In the genomic region with DNA sequence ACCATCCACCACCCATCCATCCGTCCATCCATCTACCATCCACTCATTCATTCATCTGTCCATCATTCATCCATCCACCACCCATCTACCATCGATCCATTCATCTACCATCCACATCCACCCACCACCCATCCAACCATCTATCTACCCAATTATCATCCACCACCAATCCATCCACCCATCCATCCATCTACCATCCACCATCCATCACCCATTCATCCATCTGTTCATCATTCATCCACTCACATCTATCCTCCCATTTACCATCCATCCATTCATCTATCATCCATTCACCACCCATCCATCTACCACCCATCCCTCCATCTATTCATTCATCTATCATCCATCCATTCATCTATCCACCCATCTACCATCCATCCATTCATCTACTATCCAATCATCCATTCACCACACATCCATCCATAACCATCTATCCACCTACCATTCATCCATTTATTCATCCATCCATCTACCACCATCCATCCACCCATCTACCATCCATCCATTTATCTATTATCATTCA, we compare ENCODE assay signal across 24 cellular contexts.
"Had no signal": no experiment of that assay in that cellular context is flagged by ENCODE, and none has a peak within 500 bp of the region (broad histone marks: within the 10 kb centered on the region; RNA-seq: fewer than 3 reads in every experiment).

No MANE protein-coding gene starts in this region.

- H3K27me3 ChIP-seq: ovary, testis, tibial artery, upper lobe of left lung, uterus had no signal

- H3K27ac ChIP-seq: lower lobe of right lung, ovary, psoas muscle, skin epidermis, spleen, testis, tibial artery, upper lobe of left lung, uterus had no signal

- H3K4me1 Mint-ChIP-seq: naive thymus-derived CD4-positive, alpha-beta T cell; stimulated activated memory B cell treated with anti-CD40 and anti-IgM and Interleukin-4, amounts not matched to agents 10 μg/mL and 1 μg/mL and 100 μg/mL, for 72 hours had no signal

- H3K4me3 ChIP-seq: lower lobe of right lung, ovary, psoas muscle, skin epidermis, spleen, testis, tibial artery, upper lobe of left lung, uterus had no signal

- H3K4me3 Mint-ChIP-seq: effector memory CD8-positive, alpha-beta T cell; naive thymus-derived CD4-positive, alpha-beta T cell; nephron; stimulated activated memory B cell treated with anti-CD40 and anti-IgM and Interleukin-4, amounts not matched to agents 10 μg/mL and 1 μg/mL and 100 μg/mL, for 72 hours had no signal

- H3K27ac Mint-ChIP-seq: effector memory CD8-positive, alpha-beta T cell; naive thymus-derived CD4-positive, alpha-beta T cell; stimulated activated memory B cell treated with anti-CD40 and anti-IgM and Interleukin-4, amounts not matched to agents 10 μg/mL and 1 μg/mL and 100 μg/mL, for 72 hours had no signal

- H3K36me3 Mint-ChIP-seq: stimulated activated memory B cell treated with anti-CD40 and anti-IgM and Interleukin-4, amounts not matched to agents 10 μg/mL and 1 μg/mL and 100 μg/mL, for 72 hours had no signal

- H3K36me3 ChIP-seq: lower lobe of right lung, ovary, spleen, tibial artery, upper lobe of left lung, uterus had no signal

- H3K9me3 ChIP-seq: lower lobe of right lung, ovary, psoas muscle, spleen, testis, tibial artery, upper lobe of left lung, uterus had no signal

- DNase-seq: cortex of kidney; effector memory CD8-positive, alpha-beta T cell; erythroblast; hypothalamus; left ventricle myocardium superior; lower lobe of right lung; midbrain; naive thymus-derived CD4-positive, alpha-beta T cell; occipital lobe; ovary; posterior cingulate gyrus; psoas muscle; right cardiac atrium; spleen; stimulated activated CD4-positive, alpha-beta T cell treated with anti-CD3 and anti-CD28 coated beads, Interleukin-4, amount 100 ng/mL, for 4 hours; stimulated activated naive CD8-positive, alpha-beta T cell treated with anti-CD3 and anti-CD28 coated beads, Interleukin-15, Interleukin-2, amounts not matched to agents 100 U/mL and 50 U/mL, for 24 hours; substantia nigra; testis; tibial artery; upper lobe of left lung; uterus had no signal

- H3K4me1 ChIP-seq: psoas muscle, spleen, uterus had no signal
